Comparison of ENCODE assay signal across 25 cellular contexts in the genomic region with DNA sequence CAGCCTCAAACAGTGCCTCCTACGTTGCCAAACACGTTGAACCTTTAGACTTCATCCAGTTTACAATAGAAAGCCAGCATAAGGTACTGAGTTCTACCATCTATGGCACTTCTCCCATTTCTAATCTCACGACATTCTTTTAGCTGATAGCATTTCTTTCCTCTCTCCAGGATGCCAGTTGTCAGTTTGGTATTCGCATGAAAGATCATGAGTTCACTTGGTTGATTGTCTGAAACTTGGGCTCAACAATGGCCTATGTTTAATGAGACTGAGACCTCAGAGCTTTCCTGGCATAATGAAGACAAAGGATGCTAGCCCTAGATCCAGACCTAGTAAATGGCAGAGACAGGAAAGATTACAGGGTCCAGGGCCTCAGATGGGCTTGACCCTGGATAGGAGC.
"Had no signal": no experiment of that assay in that cellular context is flagged by ENCODE, and none has a peak within 500 bp of the region (broad histone marks: within the 10 kb centered on the region; RNA-seq: fewer than 3 reads in every experiment).

No MANE protein-coding gene starts in this region.

- H3K36me3 ChIP-seq: gastrocnemius medialis, ovary, prostate gland, right atrium auricular region, spleen, upper lobe of right lung had no signal

- H3K4me1 ChIP-seq: gastrocnemius medialis, prostate gland, right atrium auricular region, upper lobe of right lung had no signal

- ATAC-seq: activated naive CD8-positive, alpha-beta T cell treated with anti-CD3 and anti-CD28 coated beads, Interleukin-2, amount 50 U/mL, for 24 hours; esophagus mucosa; gastrocnemius medialis; left cardiac atrium; mucosa of descending colon; stimulated activated naive CD8-positive, alpha-beta T cell treated with anti-CD3 and anti-CD28 coated beads, Interleukin-15, Interleukin-2, amounts not matched to agents 100 U/mL and 50 U/mL, for 24 hours; T-helper 17 cell; upper lobe of right lung had no signal

- H3K27ac ChIP-seq: gastrocnemius medialis, ovary, prostate gland, right atrium auricular region, upper lobe of right lung had no signal

- H3K4me3 ChIP-seq: gastrocnemius medialis, mucosa of descending colon, ovary, prostate gland, right atrium auricular region, spleen, upper lobe of right lung had no signal

- FAIRE-seq: endothelial cell of umbilical vein had no signal

- H3K27me3 ChIP-seq: gastrocnemius medialis, ovary, right atrium auricular region, spleen, upper lobe of right lung had no signal

- H3K9me3 ChIP-seq: gastrocnemius medialis, mucosa of descending colon, ovary, prostate gland, upper lobe of right lung had no signal

- DNase-seq: activated CD4-positive, alpha-beta T cell treated with anti-CD3 and anti-CD28 coated beads for 4 hours; activated CD4-positive, alpha-beta T cell treated with anti-CD3 and anti-CD28 coated beads, Interleukin-2, amount 50 U/mL, for 48 hours; activated CD4-positive, CD25-positive, alpha-beta regulatory T cell; activated naive CD4-positive, alpha-beta T cell treated with anti-CD3 and anti-CD28 coated beads for 36 hours; activated naive CD8-positive, alpha-beta T cell treated with anti-CD3 and anti-CD28 coated beads, Interleukin-2, amount 50 U/mL, for 24 hours; activated T-cell treated with anti-CD3 and anti-CD28 coated beads, Interleukin-2, amount 50 U/mL, for 48 hours; effector memory CD4-positive, alpha-beta T cell; gastrocnemius medialis; head of caudate nucleus; islet precursor cell; left cardiac atrium; mesenchymal stem cell; mucosa of descending colon; naive B cell; ovary; spleen; stimulated activated CD4-positive, alpha-beta T cell treated with anti-CD3 and anti-CD28 coated beads, Interleukin-4, amount 100 ng/mL, for 24 hours; stimulated activated naive CD8-positive, alpha-beta T cell treated with anti-CD3 and anti-CD28 coated beads, Interleukin-15, Interleukin-2, amounts not matched to agents 100 U/mL and 50 U/mL, for 24 hours; SW 1271; T-helper 17 cell; upper lobe of right lung had no signal
